Comparison of ENCODE assay signal across 27 cellular contexts in genomic region chr22:35456757-35457156, GRCh38. TPM values are rescaled to one million over a fixed set of nuclear protein-coding genes. Genes with fewer than 3 reads are reported as not detected.
DNase-seq lines count a peak whose midpoint lies in the region; ATAC-seq, FAIRE-seq and TF ChIP-seq lines count a peak whose summit lies in the region.
"Had no signal": no experiment of that assay in that cellular context is flagged by ENCODE, and none has a peak within 500 bp of the region (broad histone marks: within the 10 kb centered on the region; RNA-seq: fewer than 3 reads in every experiment).

No MANE protein-coding gene starts in this region.

- FAIRE-seq in HepG2 (lab: Jason Lieb, UNC): no peak
- FAIRE-seq: A204.1, GM12878, GM12892, GM18507, GM19239 had no signal

- intact Hi-C loops in HepG2 (cut with micrococcal nuclease; ENCODE audit: unreplicated experiment): no loop called here
- intact Hi-C loops in right lobe of liver (cut with DNase I): no loop called here

- H3K36me3 Mint-ChIP-seq in WTC11: no peaks in the 10 kb centered on the region
- H3K36me3 Mint-ChIP-seq: CD14-positive monocyte; CD4-positive, alpha-beta memory T cell had no signal

- H3K9me3 ChIP-seq in HepG2 (ENCODE audit: low read length) (no peaks in the 10 kb centered on the region), right lobe of liver (no peaks in the 10 kb centered on the region)
- H3K9me3 ChIP-seq: BE2C, BLaER1 had no signal

- H3K4me2 ChIP-seq in HepG2 (ENCODE audit: low read depth, low read length): no peak overlapping the region
- H3K4me2 ChIP-seq: BLaER1 had no signal

- no TSS peak for BruUV-seq in HepG2 (replicated peaks; lab: Mats Ljungman, UMichigan)

- no peak for TF ChIP-seq EP300 in HepG2 (IDR thresholded peaks at IDR 0.05; ENCODE audit: low read depth in 2 of 2, low read length in 2 of 2)
- TF ChIP-seq EP300 in HepG2 (CRISPR knock-in tag; IDR thresholded peaks at IDR 0.05; ENCODE audit: borderline replicate concordance): no peak

- H3K4me1 Mint-ChIP-seq in WTC11: peaks cover 13% of the 10 kb centered on the region
- H3K4me1 Mint-ChIP-seq: CD4-positive, alpha-beta memory T cell; CD4-positive, CD25-positive, alpha-beta regulatory T cell; CD8-positive, alpha-beta memory T cell had no signal

- H3K4me3 Mint-ChIP-seq in WTC11: no peak overlapping the region
- H3K4me3 Mint-ChIP-seq: CD14-positive monocyte; CD4-positive, alpha-beta memory T cell; CD4-positive, CD25-positive, alpha-beta regulatory T cell; CD8-positive, alpha-beta memory T cell had no signal

- 52% methylated on average over 10 of the region's 10 CpGs for WGBS in HepG2 (ENCODE audit: low lambda C conversion rate)
- WGBS in right lobe of liver (ENCODE audit: insufficient coverage, low coverage, low lambda C conversion rate, missing lambda C conversion rate): 80% methylated on average over 3 of the region's 10 CpGs

- TF ChIP-seq POLR2A in HepG2 (IDR thresholded peaks at IDR 0.05; ENCODE audit: insufficient read depth in 1 of 2, low read depth in 2 of 2, low read length in 2 of 2) (no peak), right lobe of liver (IDR thresholded peaks at IDR 0.05) (no peak)

- H3K79me2 ChIP-seq in HepG2 (ENCODE audit: insufficient read depth, low read length): no peaks in the 10 kb centered on the region

- H3K27ac ChIP-seq in HepG2 (ENCODE audit: extremely low read length, insufficient read depth, low read length) (no peak overlapping the region), right lobe of liver (no peak overlapping the region)
- H3K27ac ChIP-seq: BLaER1 had no signal

- H3K9me3 Mint-ChIP-seq in WTC11: no peaks in the 10 kb centered on the region
- H3K9me3 Mint-ChIP-seq: CD14-positive monocyte; CD4-positive, alpha-beta memory T cell; CD4-positive, CD25-positive, alpha-beta regulatory T cell; CD8-positive, alpha-beta memory T cell had no signal

- 0 out of 2 replicates have a peak, but pooled peaks cover 7% of the 10 kb centered on the region for H3K4me1 ChIP-seq in HepG2 (ENCODE audit: insufficient read depth, low read length)
- no peaks in the 10 kb centered on the region for H3K4me1 ChIP-seq in right lobe of liver
- H3K4me1 ChIP-seq: BLaER1 had no signal

- DNase-seq in HepG2 (ENCODE audit: low spot score) (no peak), right lobe of liver (no peak), WTC11 (ENCODE audit: low spot score) (no peak), NCI-H2029 treated with DMSO at 0.1 percent for 48 hours (lab: John Stamatoyannopoulos, UW) (no peak), NCI-H774 (lab: John Stamatoyannopoulos, UW) (no peak)
- DNase-seq: 8988T; ACHN; BE2C; C1 segment of cervical spinal cord; CD4-positive, alpha-beta memory T cell; CD4-positive, CD25-positive, alpha-beta regulatory T cell; CD8-positive, alpha-beta memory T cell; COR-L47; DMS 273 treated with DMSO at 0.1 percent for 48 hours; DMS153; DMS53; DMS79; DND-41; EL; GDM1 had no signal

- H4K20me1 ChIP-seq in HepG2 (ENCODE audit: insufficient read depth, low read length): no peaks in the 10 kb centered on the region
- H4K20me1 ChIP-seq: BLaER1 had no signal

- TF ChIP-seq RAD21 in HepG2 (CRISPR knock-in tag; IDR thresholded peaks at IDR 0.05): no peak

- in situ Hi-C loops in HepG2 (cut with HindIII; ENCODE audit: extremely low pct_ligation_motif_present, low pct_unique_long_range_greater_than_20kb): no loop called here

- H3K36me3 ChIP-seq in HepG2 (replicated peaks in 1 of 2; ENCODE audit: control insufficient read depth in 1 of 2, insufficient read depth in 2 of 2, low read length in 2 of 2) (no peaks in the 10 kb centered on the region), right lobe of liver (no peaks in the 10 kb centered on the region)
- H3K36me3 ChIP-seq: BE2C, BLaER1 had no signal

- H3K4me3 ChIP-seq in HepG2 (replicated peaks in 1 of 3; ENCODE audit: insufficient read depth in 1 of 3, low read depth in 2 of 3, low read length in 3 of 3) (no peak overlapping the region), right lobe of liver (no peak overlapping the region)
- H3K4me3 ChIP-seq: BLaER1, GM12878 had no signal

- H3K27ac Mint-ChIP-seq in WTC11: no peak overlapping the region; the same call in 1 of the 2 replicates
- H3K27ac Mint-ChIP-seq: CD4-positive, CD25-positive, alpha-beta regulatory T cell; CD8-positive, alpha-beta memory T cell had no signal

- H3K27me3 ChIP-seq in HepG2 (ENCODE audit: control insufficient read depth in 1 of 2, insufficient read depth in 2 of 2, low read length in 2 of 2): peaks cover 0 to 11% of the 10 kb centered on the region in 2 experiments; a peak in 1 of 5 replicates
- no peaks in the 10 kb centered on the region for H3K27me3 ChIP-seq in right lobe of liver
- H3K27me3 ChIP-seq: BE2C, BLaER1 had no signal

- CTCF ChIA-PET in HepG2 (lab: Yijun Ruan, JAX; ENCODE audit: low intra/inter-chr PET ratio, low total read pairs): no interaction called here
- CTCF ChIA-PET in WTC11 (lab: Charles Lee): no interaction called here

- no peak for ATAC-seq in HepG2
- ATAC-seq in right lobe of liver: no peak
- no peak for ATAC-seq in WTC11
- ATAC-seq: GM12878 had no signal

- no peaks in the 10 kb centered on the region; the same call in 1 of the 2 replicates for H3K27me3 Mint-ChIP-seq in WTC11 (ENCODE audit: low read depth)
- H3K27me3 Mint-ChIP-seq: CD4-positive, alpha-beta memory T cell; CD4-positive, CD25-positive, alpha-beta regulatory T cell had no signal

- no peak overlapping the region for H3K9ac ChIP-seq in HepG2 (ENCODE audit: insufficient read depth, low read depth, low read length)
- H3K9ac ChIP-seq: BLaER1 had no signal

- TF ChIP-seq CTCF in HepG2 (CRISPR knock-in tag; IDR thresholded peaks at IDR 0.05): no peak
- no peak for TF ChIP-seq CTCF in right lobe of liver (IDR thresholded peaks at IDR 0.05)
- TF ChIP-seq CTCF in WTC11 (IDR thresholded peaks at IDR 0.05): no peak

- H2AFZ ChIP-seq in HepG2 (ENCODE audit: low read length): no peak overlapping the region

- POLR2A ChIA-PET in HepG2 (lab: Yijun Ruan, JAX) (no interaction called here), WTC11 (lab: Charles Lee) (interaction anchor here (1.0 kb wide), 1 partner anchor 26 kb away, joined by 4 read pairs; no protein-coding TSS in a partner anchor)

TF ChIP-seq in HepG2, 621 proteins besides CTCF, POLR2A, EP300 and RAD21:
- TF ChIP-seq ZNF121 (CRISPR knock-in tag; IDR thresholded peaks at IDR 0.05) (peak; percentile 62; the same call in 1 of the 2 replicates), KAT2B (IDR thresholded peaks at IDR 0.05; ENCODE audit: borderline replicate concordance, low read depth, low read length) (no peak), ZNF709 (CRISPR knock-in tag; IDR thresholded peaks at IDR 0.05) (no peak), ATF1 (CRISPR knock-in tag; IDR thresholded peaks at IDR 0.05) (no peak)

TF ChIP-seq in WTC11, 78 proteins besides CTCF, POLR2A, EP300 and RAD21:
- peak; percentile 84 for TF ChIP-seq ZNF121 (CRISPR knock-in tag; IDR thresholded peaks at IDR 0.05)
- TF ChIP-seq CBFB (CRISPR knock-in tag; IDR thresholded peaks at IDR 0.05; ENCODE audit: low read depth): no peak

RNA-seq across cellular contexts. Expression of gene MCM5, which starts 56.8 kb away (rescaled TPM):
- 87.1 and 93.5 TPM in 2 replicates for total RNA-seq in HepG2 (2016; rRNA removed; fragmentation: Illumina TruSeq; extraction: Trizol)
- total RNA-seq in HepG2 (2016; cell fraction: cytosol; rRNA removed; fragmentation: Illumina TruSeq; extraction: Trizol; ENCODE audit: low read depth): 36.4 and 41.9 TPM in 2 replicates
- 66.7 and 92.9 TPM in 2 replicates for total RNA-seq in HepG2 (2016; cell fraction: insoluble cytoplasmic fraction; rRNA removed; fragmentation: Illumina TruSeq; extraction: Trizol)
- total RNA-seq in HepG2 (2016; cell fraction: membrane; rRNA removed; fragmentation: Illumina TruSeq; extraction: Trizol): 53.5 and 61.3 TPM in 2 replicates
- total RNA-seq in HepG2 (2016; cell fraction: nucleus; rRNA removed; fragmentation: Illumina TruSeq; extraction: Trizol): 65.1 and 73.9 TPM in 2 replicates
- polyA plus RNA-seq in HepG2 (2011; rRNA removed): 35.0 and 40.2 TPM in 2 replicates
- 19.1 and 35.5 TPM in 2 replicates for polyA plus RNA-seq in HepG2 (2011; cell fraction: cytosol; rRNA removed)
- polyA plus RNA-seq in HepG2 (2011; cell fraction: nucleus; rRNA removed): 35.1 and 61.3 TPM in 2 replicates
- 24.2 and 36.5 TPM in 2 replicates for polyA plus RNA-seq in HepG2 (2012)
- polyA plus RNA-seq in HepG2 (2016; cell fraction: cytosol; fragmentation: Illumina TruSeq; extraction: Trizol; ENCODE audit: low read depth): 11.7 and 13.9 TPM in 2 replicates
- polyA plus RNA-seq in HepG2 (2016; cell fraction: insoluble cytoplasmic fraction; fragmentation: Illumina TruSeq; extraction: Trizol; ENCODE audit: low read depth): 62.2 and 92.9 TPM in 2 replicates
- polyA plus RNA-seq in HepG2 (2016; cell fraction: membrane; fragmentation: Illumina TruSeq; extraction: Trizol; ENCODE audit: low read depth): 18.4 and 22.6 TPM in 2 replicates
- 116 and 125 TPM in 2 replicates for polyA plus RNA-seq in HepG2 (2016; cell fraction: nucleus; fragmentation: Illumina TruSeq; extraction: Trizol; ENCODE audit: insufficient read depth, low read depth)
- 190 and 207 TPM in 2 replicates for polyA minus RNA-seq in HepG2 (2011; rRNA and poly(A)+ RNA removed; ENCODE audit: low replicate concordance)
- polyA minus RNA-seq in HepG2 (2011; cell fraction: cytosol; rRNA and poly(A)+ RNA removed): 29.2 and 59.2 TPM in 2 replicates
- 25.5 and 42.9 TPM in 2 replicates for polyA minus RNA-seq in HepG2 (2011; cell fraction: nucleus; rRNA and poly(A)+ RNA removed)
- total RNA-seq in right lobe of liver: 10 to 100 TPM in 4 of 6 experiments, 1 to 10 TPM in 2; 6.7 to 35.9 (median 13.4) TPM
- 229 to 261 TPM (median 229 TPM) in 3 replicates for total RNA-seq in WTC11 (2021)

Comparison
In these comparisons a context has a peak if more than half of its experiments do, and no peak if none do; other contexts are left out.
1. Of the 50 proteins assayed by ChIP-seq in both HepG2 and WTC11: peak only in HepG2: none; only in WTC11: none; in both: ZNF121; in neither: 49.